8 cellular contexts compared by ENCODE assay signal in genomic region chr3:126081618-126082333, GRCh38. TPM values are rescaled to one million over a fixed set of nuclear protein-coding genes. Genes with fewer than 3 reads are reported as not detected.
DNase-seq lines count a peak whose midpoint lies in the region; ATAC-seq and TF ChIP-seq lines count a peak whose summit lies in the region.

No MANE protein-coding gene starts in this region.

- peaks cover 35% of the 10 kb centered on the region for H3K4me1 ChIP-seq in left ventricle myocardium inferior
- peaks cover 0 to 10% (median 0%) of the 10 kb centered on the region in 4 donors for H3K4me1 ChIP-seq in Peyer's patch
- peaks cover 0 to 30% (median 22%) of the 10 kb centered on the region in 4 donors for H3K4me1 ChIP-seq in esophagus muscularis mucosa
- peaks cover 5% of the 10 kb centered on the region for H3K4me1 ChIP-seq in smooth muscle cell (ENCODE audit: low read depth)

- H2AFZ ChIP-seq in smooth muscle cell (ENCODE audit: low read depth): no peak overlapping the region

- H3K27ac ChIP-seq in left ventricle myocardium inferior (replicated peaks) (peak overlapping the region; percentile 95), Peyer's patch (peak overlapping the region in 1 of 4 donors; percentile 59), esophagus muscularis mucosa (replicated peaks in 1 of 4) (peak overlapping the region in 1 of 4 donors; percentile 86), smooth muscle cell (ENCODE audit: low read depth) (no peak overlapping the region)

- ATAC-seq in left cardiac atrium: no peak
- ATAC-seq in GM21717 (IDR thresholded peaks at IDR 0.05; ENCODE audit: unreplicated experiment): no peak

- H4K20me1 ChIP-seq in smooth muscle cell (ENCODE audit: low read depth): no peaks in the 10 kb centered on the region

- H3K79me2 ChIP-seq in smooth muscle cell (ENCODE audit: low read depth): no peaks in the 10 kb centered on the region

- peak; percentile 38 for TF ChIP-seq CTCF in left ventricle myocardium inferior (IDR thresholded peaks at IDR 0.05; ENCODE audit: borderline replicate concordance)
- TF ChIP-seq CTCF in Peyer's patch (IDR thresholded peaks at IDR 0.05): peak in 5 of 6 experiments; percentile 20 to 62 (median 32)
- peak in 1 of 3 experiments; percentile 33 for TF ChIP-seq CTCF in esophagus muscularis mucosa (IDR thresholded peaks at IDR 0.05)
- peak; percentile 38 for TF ChIP-seq CTCF in smooth muscle cell (IDR thresholded peaks at IDR 0.05; ENCODE audit: borderline replicate concordance, insufficient read depth, poor library complexity, severe bottlenecking)

- no peak overlapping the region for H3K4me3 ChIP-seq in left ventricle myocardium inferior
- no peak overlapping the region for H3K4me3 ChIP-seq in Peyer's patch
- no peak overlapping the region for H3K4me3 ChIP-seq in esophagus muscularis mucosa
- H3K4me3 ChIP-seq in smooth muscle cell: no peak overlapping the region

- intact Hi-C loops in left ventricle myocardium inferior (cut with micrococcal nuclease) (no loop called here), left cardiac atrium (cut with DNase I) (loop anchor here in 1 of 2 donors (10.0 kb wide), 1 partner anchor 107 kb away; no protein-coding TSS in a partner anchor), esophagus muscularis mucosa (cut with DNase I) (loop anchor here (5.0 kb wide), 1 partner anchor 89 kb away; no protein-coding TSS in a partner anchor)

- DNase-seq in left ventricle myocardium inferior: no peak
- DNase-seq in left cardiac atrium: no peak
- peak in 2 of 3 donors; percentile 68 to 80 for DNase-seq in Peyer's patch
- peak; percentile 91 for DNase-seq in esophagus muscularis mucosa (ENCODE audit: extremely low spot score)
- DNase-seq in smooth muscle cell (lab: John Stamatoyannopoulos, UW; ENCODE audit: unreplicated experiment): no peak
- no peak for DNase-seq in epidermal melanocyte (ENCODE audit: insufficient read length, low spot score)
- DNase-seq in amniotic stem cell (lab: John Stamatoyannopoulos, UW): no peak

- H3K36me3 ChIP-seq in left ventricle myocardium inferior (no peaks in the 10 kb centered on the region), Peyer's patch (no peaks in the 10 kb centered on the region), esophagus muscularis mucosa (peaks cover 0 to 4% (median 0%) of the 10 kb centered on the region in 4 donors), smooth muscle cell (ENCODE audit: low read depth) (no peaks in the 10 kb centered on the region)

- no peaks in the 10 kb centered on the region for H3F3A ChIP-seq in smooth muscle cell (ENCODE audit: low read depth)

- H3K9me3 ChIP-seq in left ventricle myocardium inferior (replicated peaks) (no peaks in the 10 kb centered on the region), Peyer's patch (peaks cover 0 to 7% (median 0%) of the 10 kb centered on the region in 4 donors), esophagus muscularis mucosa (no peaks in the 10 kb centered on the region), smooth muscle cell (replicated peaks; ENCODE audit: low read depth) (no peaks in the 10 kb centered on the region)

- H3K27me3 ChIP-seq in left ventricle myocardium inferior (ENCODE audit: low read depth) (no peaks in the 10 kb centered on the region), Peyer's patch (no peaks in the 10 kb centered on the region), esophagus muscularis mucosa (no peaks in the 10 kb centered on the region), smooth muscle cell (ENCODE audit: low read depth) (no peaks in the 10 kb centered on the region)

- WGBS in esophagus muscularis mucosa: 95% methylated on average over 3 of the region's 9 CpGs
- WGBS in smooth muscle cell (ENCODE audit: low lambda C conversion rate): 81% methylated on average over 9 of the region's 9 CpGs

- TF ChIP-seq POLR2A in Peyer's patch (IDR thresholded peaks at IDR 0.05) (peak in 1 of 2 donors; percentile 50), esophagus muscularis mucosa (IDR thresholded peaks at IDR 0.05; ENCODE audit: low read depth) (no peak)

- TF ChIP-seq EP300 in esophagus muscularis mucosa (IDR thresholded peaks at IDR 0.05): no peak

- H3K4me2 ChIP-seq in smooth muscle cell: no peak overlapping the region

- no peak overlapping the region for H3K9ac ChIP-seq in smooth muscle cell (ENCODE audit: low read depth)

RNA-seq across cellular contexts. Expression of gene SLC41A3, which starts 2.1 kb away (rescaled TPM):
- total RNA-seq in left ventricle myocardium inferior: 30.2 TPM
- 10 to 100 TPM; 31.1 to 34.0 TPM for total RNA-seq in left cardiac atrium
- total RNA-seq in Peyer's patch: 10 to 100 TPM; 45.4 to 79.9 (median 58.5) TPM
- 10 to 100 TPM; 31.6 to 68.1 (median 38.9) TPM for total RNA-seq in esophagus muscularis mucosa
- 23.9 and 25.5 TPM in 2 replicates for total RNA-seq in smooth muscle cell
- polyA plus RNA-seq in smooth muscle cell: 14.5 and 20.7 TPM in 2 replicates

Comparison
In these comparisons a context has a peak if more than half of its experiments do, and no peak if none do; other contexts are left out.
1. DNase-seq: peak in Peyer's patch (2 of 3) and esophagus muscularis mucosa (single experiment); none in left ventricle myocardium inferior (single experiment), left cardiac atrium (single experiment), smooth muscle cell (single experiment), epidermal melanocyte (single experiment) and amniotic stem cell (single experiment).